Comparison of ENCODE assay signal across 8 cellular contexts in the genomic region with DNA sequence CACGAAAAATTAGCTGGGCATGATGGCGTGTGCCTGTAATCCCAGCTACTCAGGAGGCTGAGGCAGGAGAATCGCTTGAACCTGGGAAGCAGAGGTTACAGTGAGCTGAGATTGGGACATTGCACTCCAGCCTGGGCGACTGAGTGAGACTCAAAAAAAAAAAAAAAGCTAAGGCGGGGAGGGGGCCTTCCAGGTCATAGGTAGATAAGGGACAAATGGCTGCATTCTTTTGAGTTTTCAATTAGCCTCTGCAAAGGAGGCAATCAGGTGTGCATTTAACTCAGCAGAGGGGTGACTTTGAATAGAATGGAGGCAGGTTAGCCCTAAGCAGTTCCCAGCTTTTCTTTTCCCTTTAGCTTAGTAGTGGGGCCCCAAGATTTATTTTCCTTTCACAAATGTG. TPM values are rescaled to one million over a fixed set of nuclear protein-coding genes. Genes with fewer than 3 reads are reported as not detected.
A peak's percentile ranks its signal among the peaks of the same experiment; 100 is the strongest.
DNase-seq lines count a peak whose midpoint lies in the region; ATAC-seq and TF ChIP-seq lines count a peak whose summit lies in the region.

No MANE protein-coding gene starts in this region.

- ATAC-seq in right lobe of liver (no peak), HG03175 (IDR thresholded peaks at IDR 0.05; ENCODE audit: unreplicated experiment) (no peak), left lobe of liver (no peak)

- H3K4me3 ChIP-seq in right lobe of liver (peak overlapping the region in 2 of 3 donors; percentile 52 to 81), tibial artery (peak overlapping the region; percentile 75 to 90)

- peaks cover 18% of the 10 kb centered on the region for H3K4me1 Mint-ChIP-seq in activated T-cell treated with anti-CD3 and anti-CD28 coated beads, Interleukin-2, amount 50 U/mL, for 24 hours (ENCODE audit: low read depth)
- peaks cover 16% of the 10 kb centered on the region for H3K4me1 Mint-ChIP-seq in activated T-helper 2 cell treated with anti-CD3 and anti-CD28 coated beads, Interferon-gamma antibody, Interleukin-2, Interleukin-4, amounts not matched to agents 10 μg/mL and 5 μg/mL and 100 μg/mL, durations not matched to agents 14 hours and 24 hours and 36 hours (ENCODE audit: low read depth)

- no peak for TF ChIP-seq CTCF in right lobe of liver (IDR thresholded peaks at IDR 0.05)
- TF ChIP-seq CTCF in tibial artery (IDR thresholded peaks at IDR 0.05) = no peak

- peaks cover 9% of the 10 kb centered on the region for H3K27me3 Mint-ChIP-seq in activated T-cell treated with anti-CD3 and anti-CD28 coated beads, Interleukin-2, amount 50 U/mL, for 24 hours
- H3K27me3 Mint-ChIP-seq in activated T-helper 2 cell treated with anti-CD3 and anti-CD28 coated beads, Interferon-gamma antibody, Interleukin-2, Interleukin-4, amounts not matched to agents 10 μg/mL and 5 μg/mL and 100 μg/mL, durations not matched to agents 14 hours and 24 hours and 36 hours (ENCODE audit: low read depth) = peaks cover 6% of the 10 kb centered on the region

- 66% methylated on average over 4 of the region's 5 CpGs for WGBS in right lobe of liver (ENCODE audit: insufficient coverage, low coverage, low lambda C conversion rate, missing lambda C conversion rate)

- intact Hi-C loops in activated T-helper 2 cell treated with anti-CD3 and anti-CD28 coated beads, Interferon-gamma antibody, Interleukin-2, Interleukin-4, amounts not matched to agents 10 μg/mL and 5 μg/mL and 100 μg/mL, durations not matched to agents 14 hours and 24 hours and 36 hours (cut with micrococcal nuclease) = no loop called here
- intact Hi-C loops in right lobe of liver (cut with DNase I) (no loop called here), tibial artery (cut with DNase I; ENCODE audit: low total_unique reads) (no loop called here)

- H3K9me3 ChIP-seq in right lobe of liver (no peaks in the 10 kb centered on the region), tibial artery (no peaks in the 10 kb centered on the region)

- no peaks in the 10 kb centered on the region for H3K9me3 Mint-ChIP-seq in activated T-cell treated with anti-CD3 and anti-CD28 coated beads, Interleukin-2, amount 50 U/mL, for 24 hours
- peaks cover 4% of the 10 kb centered on the region for H3K9me3 Mint-ChIP-seq in activated T-helper 2 cell treated with anti-CD3 and anti-CD28 coated beads, Interferon-gamma antibody, Interleukin-2, Interleukin-4, amounts not matched to agents 10 μg/mL and 5 μg/mL and 100 μg/mL, durations not matched to agents 14 hours and 24 hours and 36 hours

- H3K27ac ChIP-seq in right lobe of liver (no peak overlapping the region), tibial artery (no peak overlapping the region)

- H3K27me3 ChIP-seq in right lobe of liver = no peaks in the 10 kb centered on the region
- no peaks in the 10 kb centered on the region for H3K27me3 ChIP-seq in tibial artery

- H3K36me3 Mint-ChIP-seq in activated T-cell treated with anti-CD3 and anti-CD28 coated beads, Interleukin-2, amount 50 U/mL, for 24 hours (ENCODE audit: low read depth) = no peaks in the 10 kb centered on the region
- peaks cover 13% of the 10 kb centered on the region for H3K36me3 Mint-ChIP-seq in activated T-helper 2 cell treated with anti-CD3 and anti-CD28 coated beads, Interferon-gamma antibody, Interleukin-2, Interleukin-4, amounts not matched to agents 10 μg/mL and 5 μg/mL and 100 μg/mL, durations not matched to agents 14 hours and 24 hours and 36 hours (ENCODE audit: low read depth)

- peak overlapping the region; percentile 82 for H3K4me3 Mint-ChIP-seq in activated T-cell treated with anti-CD3 and anti-CD28 coated beads, Interleukin-2, amount 50 U/mL, for 24 hours
- H3K4me3 Mint-ChIP-seq in activated T-helper 2 cell treated with anti-CD3 and anti-CD28 coated beads, Interferon-gamma antibody, Interleukin-2, Interleukin-4, amounts not matched to agents 10 μg/mL and 5 μg/mL and 100 μg/mL, durations not matched to agents 14 hours and 24 hours and 36 hours (ENCODE audit: low read depth) = peak overlapping the region; percentile 75

- TF ChIP-seq POLR2A in right lobe of liver (IDR thresholded peaks at IDR 0.05) = no peak

- H3K36me3 ChIP-seq in right lobe of liver = no peaks in the 10 kb centered on the region
- H3K36me3 ChIP-seq in tibial artery = peaks cover 0 to 5% (median 0%) of the 10 kb centered on the region in 3 donors

- H3K4me1 ChIP-seq in right lobe of liver = peaks cover 0 to 7% (median 0%) of the 10 kb centered on the region in 4 donors
- H3K4me1 ChIP-seq in tibial artery = peaks cover 0 to 33% (median 20%) of the 10 kb centered on the region in 4 donors

- H3K27ac Mint-ChIP-seq in activated T-cell treated with anti-CD3 and anti-CD28 coated beads, Interleukin-2, amount 50 U/mL, for 24 hours = no peak overlapping the region
- H3K27ac Mint-ChIP-seq in activated T-helper 2 cell treated with anti-CD3 and anti-CD28 coated beads, Interferon-gamma antibody, Interleukin-2, Interleukin-4, amounts not matched to agents 10 μg/mL and 5 μg/mL and 100 μg/mL, durations not matched to agents 14 hours and 24 hours and 36 hours = no peak overlapping the region

- DNase-seq in activated T-cell treated with anti-CD3 and anti-CD28 coated beads, Interleukin-2, amount 50 U/mL, for 24 hours = no peak
- DNase-seq in activated T-cell treated with anti-CD3 and anti-CD28 coated beads, Interleukin-2, amount 50 U/mL, for 48 hours = no peak
- no peak for DNase-seq in activated T-helper 2 cell treated with anti-CD3 and anti-CD28 coated beads, Interferon-gamma antibody, Interleukin-2, Interleukin-4, amounts not matched to agents 10 μg/mL and 5 μg/mL and 100 μg/mL, durations not matched to agents 14 hours and 24 hours and 36 hours (ENCODE audit: low spot score)
- DNase-seq in right lobe of liver (no peak), tibial artery (no peak), SIG-M5 (lab: John Stamatoyannopoulos, UW) (no peak), left lobe of liver (ENCODE audit: low spot score) (no peak)

RNA-seq across cellular contexts. Expression of a gene that starts 0.7 kb away (rescaled TPM):
- 45.5 and 46.9 TPM in 2 replicates for total RNA-seq in activated T-helper 2 cell treated with anti-CD3 and anti-CD28 coated beads, Interferon-gamma antibody, Interleukin-2, Interleukin-4, amounts not matched to agents 10 μg/mL and 5 μg/mL and 100 μg/mL, durations not matched to agents 14 hours and 24 hours and 36 hours
- 10 to 100 TPM in 1 of 6 experiments, 1 to 10 TPM in 5; 3.2 to 11.3 (median 4.8) TPM for total RNA-seq in right lobe of liver
- 3.6 TPM for total RNA-seq in left lobe of liver
